Comparison of ENCODE assay signal across 8 cellular contexts in the genomic region with DNA sequence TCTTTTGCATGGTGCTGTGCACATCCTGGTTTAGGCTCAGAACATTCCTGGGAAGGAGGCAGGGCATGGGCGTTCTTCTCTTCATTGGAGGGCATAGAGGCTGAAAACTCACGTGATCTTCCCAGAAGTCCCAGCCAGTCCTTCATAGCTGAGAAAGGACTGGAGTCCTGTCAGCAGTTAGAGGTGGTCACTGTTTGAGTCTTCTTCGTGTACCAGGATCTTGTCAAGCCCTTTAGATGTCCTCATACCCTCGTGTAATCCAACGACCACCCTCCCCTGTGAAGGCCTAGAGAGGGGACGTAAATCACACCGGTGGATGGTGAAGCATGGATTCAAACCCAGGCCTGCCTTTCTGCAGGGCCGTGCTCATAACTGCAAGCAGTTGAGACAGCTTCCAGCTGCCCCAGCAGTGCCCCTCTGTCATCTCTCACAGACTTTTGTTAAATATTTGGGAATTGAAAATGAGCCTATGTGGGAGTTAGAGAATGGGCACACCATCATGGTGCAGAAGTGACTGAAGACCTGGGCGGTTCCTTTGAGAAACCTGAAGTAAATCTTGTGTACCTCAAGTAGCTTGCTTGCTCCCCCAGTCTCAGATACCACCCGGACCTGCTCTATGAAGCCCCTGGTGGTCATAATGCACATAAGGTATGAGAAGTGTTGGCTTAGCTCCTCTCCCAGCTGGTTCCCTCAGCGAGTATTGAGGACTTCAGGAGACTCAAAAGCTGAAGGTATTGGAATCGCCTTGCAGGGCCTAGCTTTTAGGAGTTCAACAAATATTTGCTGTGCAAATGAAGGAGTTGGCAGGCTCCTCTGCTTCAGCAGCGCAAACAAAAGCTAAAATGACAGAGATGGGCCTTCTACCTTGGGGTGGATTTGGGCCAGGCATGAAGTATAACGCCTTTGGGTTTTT. TPM values are rescaled to one million over a fixed set of nuclear protein-coding genes. Genes with fewer than 3 reads are reported as not detected.
DNase-seq lines count a peak whose midpoint lies in the region; ATAC-seq, FAIRE-seq and TF ChIP-seq lines count a peak whose summit lies in the region.

No MANE protein-coding gene starts in this region.

- no peaks in the 10 kb centered on the region for H3F3A ChIP-seq in SK-N-SH (replicated peaks; ENCODE audit: insufficient read depth)

- TF ChIP-seq CTCF in SK-N-SH (IDR thresholded peaks at IDR 0.05) (peak; percentile 57), astrocyte of the cerebellum (IDR thresholded peaks at IDR 0.05; ENCODE audit: low read depth, low read length, missing control alignments) (peak; percentile 69), HepG2 (CRISPR knock-in tag; IDR thresholded peaks at IDR 0.05) (peak; percentile 74)

- TF ChIP-seq RAD21 in SK-N-SH (IDR thresholded peaks at IDR 0.05; ENCODE audit: low read length) = no peak; the same call in 1 of the 2 replicates
- peak; percentile 62; the same call in 1 of the 2 replicates for TF ChIP-seq RAD21 in HepG2 (CRISPR knock-in tag; IDR thresholded peaks at IDR 0.05)

- ATAC-seq in HG03432 (IDR thresholded peaks at IDR 0.05; ENCODE audit: unreplicated experiment) = peak; percentile 52
- ATAC-seq in HepG2 = peak; percentile 65

- TF ChIP-seq POLR2A in HepG2 (IDR thresholded peaks at IDR 0.05; ENCODE audit: insufficient read depth in 1 of 2, low read depth in 2 of 2, low read length in 2 of 2) = peak; percentile 31 to 51; a peak in 1 of 4 replicates

- POLR2A ChIA-PET in SK-N-SH (lab: Yijun Ruan, JAX) (no interaction called here), HepG2 (lab: Yijun Ruan, JAX) (interaction anchor here (0.7 to 4.1 kb wide), 13 partner anchors 10 to 65 kb away, joined by 3 to 32 read pairs (median 4); no protein-coding TSS in a partner anchor)

- H3K4me2 ChIP-seq in SK-N-SH (peak overlapping the region; percentile 94), HepG2 (ENCODE audit: low read depth, low read length) (peak overlapping the region; percentile 98)

- TSS peak; percentile 54 for BruUV-seq in HepG2 (replicated peaks; lab: Mats Ljungman, UMichigan)

- H3K79me2 ChIP-seq in SK-N-SH (ENCODE audit: insufficient read depth) (no peaks in the 10 kb centered on the region; the same call in 1 of the 2 replicates), HepG2 (ENCODE audit: insufficient read depth, low read length) (peaks cover 50% of the 10 kb centered on the region)

- WGBS in SK-N-SH (ENCODE audit: low lambda C conversion rate) = 86% methylated on average over 14 of the region's 14 CpGs
- 14% methylated on average over 14 of the region's 14 CpGs for WGBS in HepG2 (ENCODE audit: low lambda C conversion rate)

- peak; percentile 96 for FAIRE-seq in HepG2 (lab: Jason Lieb, UNC)

- peak overlapping the region; percentile 73 to 87 for H3K4me3 ChIP-seq in SK-N-SH (ENCODE audit: low read depth in 2 of 2, low read length in 1 of 2)
- peak overlapping the region; percentile 68 for H3K4me3 ChIP-seq in astrocyte of the cerebellum (ENCODE audit: low read depth, low read length)
- H3K4me3 ChIP-seq in HepG2 (replicated peaks in 1 of 3; ENCODE audit: insufficient read depth in 1 of 3, low read depth in 2 of 3, low read length in 3 of 3) = peak overlapping the region; percentile 84 to 92 (median 87)

- peaks cover 0 to 13% of the 10 kb centered on the region in 2 experiments; a peak in 1 of 4 replicates for H3K4me1 ChIP-seq in SK-N-SH (ENCODE audit: control insufficient read depth in 1 of 2, insufficient read depth in 2 of 2, low read depth in 1 of 2, low read length in 1 of 2)
- peaks cover 68% of the 10 kb centered on the region for H3K4me1 ChIP-seq in HepG2 (ENCODE audit: insufficient read depth, low read length)

- H3K27ac ChIP-seq in SK-N-SH (ENCODE audit: low read depth in 2 of 2, low read length in 1 of 2) = no peak overlapping the region
- H3K27ac ChIP-seq in HepG2 (ENCODE audit: extremely low read length, insufficient read depth, low read length) = peak overlapping the region; percentile 95

- DNase-seq in Daoy (ENCODE audit: low read depth) (peak; percentile 13), SK-N-SH (peak; percentile 62), astrocyte of the cerebellum (ENCODE audit: low read depth) (peak; percentile 34), HepG2 (ENCODE audit: low spot score) (peak; percentile 65), ureter (ENCODE audit: low spot score) (no peak), dedifferentiated amniotic fluid mesenchymal stem cell (ENCODE audit: extremely low spot score) (no peak)
- peak; percentile 6 to 38 for DNase-seq in stimulated activated CD8-positive, alpha-beta memory T cell treated with anti-CD3 and anti-CD28 coated beads, Interleukin-7, amount 100 ng/mL, for 4 hours (ENCODE audit: low read depth in 2 of 2)

- no peaks in the 10 kb centered on the region for H3K36me3 ChIP-seq in SK-N-SH (replicated peaks in 1 of 2; ENCODE audit: control insufficient read depth in 1 of 2, insufficient read depth in 2 of 2, low read length in 1 of 2)
- H3K36me3 ChIP-seq in HepG2 (replicated peaks in 1 of 2; ENCODE audit: control insufficient read depth in 1 of 2, insufficient read depth in 2 of 2, low read length in 2 of 2) = peaks cover 0 to 4% of the 10 kb centered on the region in 2 experiments; a peak in 2 of 5 replicates

- no peaks in the 10 kb centered on the region for H3K9me3 ChIP-seq in SK-N-SH
- peaks cover 12% of the 10 kb centered on the region; the same call in 1 of the 2 replicates for H3K9me3 ChIP-seq in HepG2 (ENCODE audit: low read length)

- H4K20me1 ChIP-seq in SK-N-SH (ENCODE audit: insufficient read depth) (no peaks in the 10 kb centered on the region; the same call in 1 of the 2 replicates), HepG2 (ENCODE audit: insufficient read depth, low read length) (peaks cover 5% of the 10 kb centered on the region; the same call in 1 of the 2 replicates)

- H3K27me3 ChIP-seq in SK-N-SH (ENCODE audit: insufficient read depth) (no peaks in the 10 kb centered on the region), HepG2 (ENCODE audit: control insufficient read depth in 1 of 2, insufficient read depth in 2 of 2, low read length in 2 of 2) (no peaks in the 10 kb centered on the region)

- TF ChIP-seq EP300 in SK-N-SH (IDR thresholded peaks at IDR 0.05; ENCODE audit: borderline replicate concordance in 1 of 2, low read depth in 1 of 2, low read length in 1 of 2) (no peak), HepG2 (IDR thresholded peaks at IDR 0.05; ENCODE audit: low read depth in 2 of 2, low read length in 2 of 2) (no peak), HepG2 (CRISPR knock-in tag; IDR thresholded peaks at IDR 0.05; ENCODE audit: borderline replicate concordance) (no peak)

- no peaks in the 10 kb centered on the region for H3K9me2 ChIP-seq in SK-N-SH

- H2AFZ ChIP-seq in SK-N-SH (ENCODE audit: low read depth) (0 out of 2 replicates have a peak overlapping the region, but pooled peaks have one; percentile 95), HepG2 (ENCODE audit: low read length) (no peak overlapping the region)

- H3K9ac ChIP-seq in SK-N-SH (0 out of 2 replicates have a peak overlapping the region, but pooled peaks have one; percentile 51), HepG2 (ENCODE audit: insufficient read depth, low read depth, low read length) (peak overlapping the region; percentile 78)

- CTCF ChIA-PET in SK-N-SH (lab: Yijun Ruan, JAX) (interaction anchor here (0.7 to 2.8 kb wide), 14 partner anchors 8 to 228 kb away, joined by 3 to 9 read pairs (median 3); no protein-coding TSS in a partner anchor), HepG2 (lab: Yijun Ruan, JAX; ENCODE audit: low intra/inter-chr PET ratio, low total read pairs) (interaction anchor here (1.9 to 3.6 kb wide), 3 partner anchors 56 to 64 kb away, joined by 7 to 44 read pairs (median 9); no protein-coding TSS in a partner anchor)

- in situ Hi-C loops in astrocyte of the cerebellum (cut with HindIII; ENCODE audit: low sequenced_read_pairs) (loop anchor here (5.0 to 10.0 kb wide), 2 partner anchors 63 to 455 kb away; no protein-coding TSS in a partner anchor), HepG2 (cut with HindIII; ENCODE audit: extremely low pct_ligation_motif_present, low pct_unique_long_range_greater_than_20kb) (loop anchor here (5.0 kb wide), 1 partner anchor 63 kb away; no protein-coding TSS in a partner anchor)

- intact Hi-C loops in HepG2 (cut with micrococcal nuclease; ENCODE audit: unreplicated experiment) = loop anchor here (1.0 to 5.0 kb wide), 4 partner anchors 52 to 101 kb away; no protein-coding TSS in a partner anchor

TF ChIP-seq in SK-N-SH, 30 proteins besides CTCF, POLR2A, EP300 and RAD21 (continues in another document):
- TF ChIP-seq TCF12 (IDR thresholded peaks at IDR 0.05) (no peak), FOXM1 (IDR thresholded peaks at IDR 0.05; ENCODE audit: low read depth) (no peak)

TF ChIP-seq in HepG2, 621 proteins besides CTCF, POLR2A, EP300 and RAD21 (continues in another document):
- no peak for TF ChIP-seq SYNCRIP (IDR thresholded peaks at IDR 0.05; ENCODE audit: insufficient read depth, low read depth, low read length)

RNA-seq across cellular contexts. Expression of a gene that starts 1.4 kb away (rescaled TPM):
- 1.1 and 3.7 TPM in 2 replicates for total RNA-seq in Daoy (2014; rRNA removed; shearing (Covaris generic))
- polyA plus RNA-seq in SK-N-SH (2012; rRNA removed) (7.9 and 9.7 TPM in 2 replicates), HepG2 (2011; rRNA removed) (15.2 and 15.8 TPM in 2 replicates)
- polyA plus RNA-seq in SK-N-SH (2012; cell fraction: cytosol; rRNA removed) = 9.0 and 9.5 TPM in 2 replicates
- polyA plus RNA-seq in SK-N-SH (2012; cell fraction: nucleus; rRNA removed) = 4.1 and 4.4 TPM in 2 replicates
- total RNA-seq in HepG2 (2016; rRNA removed; fragmentation: Illumina TruSeq; extraction: Trizol) (6.6 and 8.9 TPM in 2 replicates), ureter (5.7 TPM)
- 7.3 and 8.5 TPM in 2 replicates for total RNA-seq in HepG2 (2016; cell fraction: cytosol; rRNA removed; fragmentation: Illumina TruSeq; extraction: Trizol; ENCODE audit: low read depth)
- 6.3 and 8.6 TPM in 2 replicates for total RNA-seq in HepG2 (2016; cell fraction: insoluble cytoplasmic fraction; rRNA removed; fragmentation: Illumina TruSeq; extraction: Trizol)
- 8.6 and 9.8 TPM in 2 replicates for total RNA-seq in HepG2 (2016; cell fraction: membrane; rRNA removed; fragmentation: Illumina TruSeq; extraction: Trizol)
- total RNA-seq in HepG2 (2016; cell fraction: nucleus; rRNA removed; fragmentation: Illumina TruSeq; extraction: Trizol) = 8.5 TPM in 2 replicates
- 18.1 and 20.5 TPM in 2 replicates for polyA plus RNA-seq in HepG2 (2011; cell fraction: cytosol; rRNA removed)
- polyA plus RNA-seq in HepG2 (2011; cell fraction: nucleus; rRNA removed) = 9.4 and 10.5 TPM in 2 replicates
- 13.2 and 15.0 TPM in 2 replicates for polyA plus RNA-seq in HepG2 (2012)
- 7.0 and 9.1 TPM in 2 replicates for polyA plus RNA-seq in HepG2 (2016; cell fraction: cytosol; fragmentation: Illumina TruSeq; extraction: Trizol; ENCODE audit: low read depth)
- 16.9 and 18.0 TPM in 2 replicates for polyA plus RNA-seq in HepG2 (2016; cell fraction: insoluble cytoplasmic fraction; fragmentation: Illumina TruSeq; extraction: Trizol; ENCODE audit: low read depth)
- 11.2 and 14.1 TPM in 2 replicates for polyA plus RNA-seq in HepG2 (2016; cell fraction: membrane; fragmentation: Illumina TruSeq; extraction: Trizol; ENCODE audit: low read depth)
- 26.6 and 27.7 TPM in 2 replicates for polyA plus RNA-seq in HepG2 (2016; cell fraction: nucleus; fragmentation: Illumina TruSeq; extraction: Trizol; ENCODE audit: insufficient read depth, low read depth)
- 18.5 TPM in 1 of 2 replicates, not detected in the other for polyA minus RNA-seq in HepG2 (2011; rRNA and poly(A)+ RNA removed; ENCODE audit: low replicate concordance)
- polyA minus RNA-seq in HepG2 (2011; cell fraction: cytosol; rRNA and poly(A)+ RNA removed) = 7.0 and 9.0 TPM in 2 replicates
- polyA minus RNA-seq in HepG2 (2011; cell fraction: nucleus; rRNA and poly(A)+ RNA removed) = 3.2 and 4.0 TPM in 2 replicates

Comparison
In these comparisons a context has a peak if more than half of its experiments do, and no peak if none do; other contexts are left out.
1. DNase-seq: peak in Daoy (single experiment), SK-N-SH (single experiment), astrocyte of the cerebellum (single experiment), HepG2 (single experiment) and stimulated activated CD8-positive, alpha-beta memory T cell treated with anti-CD3 and anti-CD28 coated beads, Interleukin-7, amount 100 ng/mL, for 4 hours (2 of 2); none in ureter (single experiment) and dedifferentiated amniotic fluid mesenchymal stem cell (single experiment).
2. Peak in every context shown above with its lines, with median percentiles within 50 percentile points of each other: H3K4me3 ChIP-seq and CTCF ChIP-seq.